Comparison of ENCODE assay signal across 10 cellular contexts in genomic region chr7:55552320-55553086, GRCh38. TPM values are rescaled to one million over a fixed set of nuclear protein-coding genes. Genes with fewer than 3 reads are reported as not detected.
DNase-seq lines count a peak whose midpoint lies in the region; ATAC-seq and TF ChIP-seq lines count a peak whose summit lies in the region.
"Had no signal": no experiment of that assay in that cellular context is flagged by ENCODE, and none has a peak within 500 bp of the region (broad histone marks: within the 10 kb centered on the region; RNA-seq: fewer than 3 reads in every experiment).

No MANE protein-coding gene starts in this region.

- H3K27me3 ChIP-seq in right atrium auricular region (no peaks in the 10 kb centered on the region), dorsolateral prefrontal cortex (no peaks in the 10 kb centered on the region), uterus (no peaks in the 10 kb centered on the region)

- TF ChIP-seq CTCF in right atrium auricular region (IDR thresholded peaks at IDR 0.05) (no peak), dorsolateral prefrontal cortex (IDR thresholded peaks at IDR 0.05 in 54 of 56, conservative IDR thresholded peaks at IDR 0.05 in 2 of 56; ENCODE audit: low read depth in 1 of 56, partially characterized antibody in 56 of 56) (peak in 1 of 56 donors; percentile 13), uterus (IDR thresholded peaks at IDR 0.05) (no peak)

- H3K4me3 ChIP-seq in right atrium auricular region = no peak overlapping the region
- peak overlapping the region in 31 of 59 donors; percentile 1 to 46 (median 22) for H3K4me3 ChIP-seq in dorsolateral prefrontal cortex
- H3K4me3 ChIP-seq in uterus = no peak overlapping the region
- H3K4me3 ChIP-seq: lung had no signal

- no peaks in the 10 kb centered on the region for H3K36me3 ChIP-seq in right atrium auricular region
- H3K36me3 ChIP-seq in uterus = no peaks in the 10 kb centered on the region

- H3K9me3 ChIP-seq in right atrium auricular region (no peaks in the 10 kb centered on the region), uterus (no peaks in the 10 kb centered on the region)

- ATAC-seq in Right ventricle myocardium superior (ENCODE audit: poor library complexity) (peak; percentile 75), GM21390 (IDR thresholded peaks at IDR 0.05; ENCODE audit: unreplicated experiment) (no peak), GM21529 (IDR thresholded peaks at IDR 0.05; ENCODE audit: unreplicated experiment) (no peak)

- TF ChIP-seq POLR2A in uterus (IDR thresholded peaks at IDR 0.05) = no peak

- DNase-seq in Right ventricle myocardium superior (no peak), right atrium auricular region (ENCODE audit: low spot score) (no peak), dorsolateral prefrontal cortex (peak in 6 of 10 donors; percentile 33 to 66 (median 53)), mucosa of gallbladder (ENCODE audit: low spot score) (peak; percentile 67), uterus (peak; percentile 25 to 51)
- no peak for DNase-seq in stimulated activated CD4-positive, alpha-beta T cell treated with anti-CD3 and anti-CD28 coated beads, Interleukin-4, amount 100 ng/mL, for 1 hour
- DNase-seq: activated CD4-positive, alpha-beta T cell treated with anti-CD3 and anti-CD28 coated beads, Interleukin-2, amount 10 ng/mL, durations not matched to agents 24 days and 14 days had no signal

- H3K27ac ChIP-seq in right atrium auricular region (no peak overlapping the region), dorsolateral prefrontal cortex (peak overlapping the region in 44 of 59 donors; percentile 10 to 87 (median 50)), uterus (peak overlapping the region in 1 of 2 donors; percentile 35)

- H3K4me1 ChIP-seq in right atrium auricular region (peaks cover 0 to 34% of the 10 kb centered on the region in 2 donors), uterus (peaks cover 0 to 4% of the 10 kb centered on the region in 2 donors)

- intact Hi-C loops in Right ventricle myocardium superior (cut with DNase I) = no loop called here
- intact Hi-C loops in dorsolateral prefrontal cortex (cut with DNase I) = loop anchor here in 1 of 2 donors (10.0 kb wide), 1 partner anchor 118 kb away; no protein-coding TSS in a partner anchor
- intact Hi-C loops in uterus (cut with DNase I; ENCODE audit: low total_unique reads) = no loop called here

RNA-seq across cellular contexts. Expression of gene VOPP1, which starts 19.8 kb away (rescaled TPM):
- total RNA-seq in Right ventricle myocardium superior = 21.8 TPM
- total RNA-seq in right atrium auricular region = 10 to 100 TPM; 21.4 to 24.1 TPM
- 10 to 100 TPM; 43.2 to 95.6 (median 64.3) TPM for total RNA-seq in dorsolateral prefrontal cortex
- total RNA-seq in mucosa of gallbladder = 68.2 TPM
- total RNA-seq in uterus = 10 to 100 TPM; 22.1 to 58.9 (median 39.8) TPM

Comparison
In these comparisons a context has a peak if more than half of its experiments do, and no peak if none do; other contexts are left out.
1. DNase-seq: peak in dorsolateral prefrontal cortex (6 of 10), mucosa of gallbladder (single experiment) and uterus (2 of 2); none in Right ventricle myocardium superior (single experiment), right atrium auricular region (single experiment) and stimulated activated CD4-positive, alpha-beta T cell treated with anti-CD3 and anti-CD28 coated beads, Interleukin-4, amount 100 ng/mL, for 1 hour (single experiment).
2. H3K27ac ChIP-seq: peak in dorsolateral prefrontal cortex (44 of 59); none in right atrium auricular region (0 of 2).
3. H3K4me3 ChIP-seq: peak in dorsolateral prefrontal cortex (31 of 59); none in right atrium auricular region (0 of 2) and uterus (0 of 2).